ENCODE assay signal across 13 cellular contexts in genomic region chr17:44906010-44906646, GRCh38. TPM values are rescaled to one million over a fixed set of nuclear protein-coding genes. Genes with fewer than 3 reads are reported as not detected.
DNase-seq lines count a peak whose midpoint lies in the region; ATAC-seq, FAIRE-seq and TF ChIP-seq lines count a peak whose summit lies in the region.
"Had no signal": no experiment of that assay in that cellular context is flagged by ENCODE, and none has a peak within 500 bp of the region (broad histone marks: within the 10 kb centered on the region; RNA-seq: fewer than 3 reads in every experiment).

No MANE protein-coding gene starts in this region.

- POLR2A ChIA-PET in AG04450 (lab: Yijun Ruan, JAX), result no interaction called here

- no peaks in the 10 kb centered on the region for H3K27me3 ChIP-seq in AG04450 (ENCODE audit: control insufficient read depth, insufficient read depth, low read length)
- H3K27me3 ChIP-seq in left lung, result peaks cover 0 to 11% of the 10 kb centered on the region in 2 donors

- CTCF ChIA-PET in AG04450 (lab: Charles Lee), result interaction anchor here (2.0 kb wide), 1 partner anchor 14 kb away, joined by 6 read pairs; no protein-coding TSS in a partner anchor

- peak; percentile 48 for ATAC-seq in left lung
- ATAC-seq in HG02798 (IDR thresholded peaks at IDR 0.05; ENCODE audit: poor library complexity, unreplicated experiment), result no peak

- intact Hi-C loops in left lung (cut with DNase I), result no loop called here

- TF ChIP-seq POLR2A in GM12891 (IDR thresholded peaks at IDR 0.05; ENCODE audit: low read depth, low read length), result no peak

- no peak for TF ChIP-seq CTCF in AG04450 (IDR thresholded peaks at IDR 0.05; ENCODE audit: low read depth, low read length)
- TF ChIP-seq CTCF in left lung (IDR thresholded peaks at IDR 0.05), result no peak

- DNase-seq in AG04450 (ENCODE audit: low read depth, low spot score) (peak; percentile 73), HTR-8/SVneo (ENCODE audit: insufficient read length, low spot score) (peak; percentile 96), amniotic epithelial cell (ENCODE audit: low read depth) (peak; percentile 91), left lung (no peak), NCI-H1417 treated with DMSO at 0.1 percent for 48 hours (lab: John Stamatoyannopoulos, UW) (no peak), GM12891 (ENCODE audit: insufficient read length, low spot score) (no peak)
- DNase-seq in stimulated activated CD4-positive, alpha-beta T cell treated with anti-CD3 and anti-CD28 coated beads, Interleukin-4, amount 100 ng/mL, for 1 hour, result no peak
- DNase-seq: CD4-positive, alpha-beta memory T cell; SHP77 had no signal

- no peaks in the 10 kb centered on the region for H3K36me3 ChIP-seq in left lung
- H3K36me3 ChIP-seq: thoracic aorta had no signal

- H3K4me3 ChIP-seq in AG04450 (ENCODE audit: low read depth, low read length) (no peak overlapping the region), left lung (no peak overlapping the region)
- H3K4me3 ChIP-seq: skin epidermis, thoracic aorta had no signal

- peaks cover under 1 to 32% of the 10 kb centered on the region in 2 donors for H3K4me1 ChIP-seq in left lung

- H3K27ac ChIP-seq in AG04450 (ENCODE audit: low read depth, low read length) (peak overlapping the region; percentile 82), left lung (no peak overlapping the region)
- H3K27ac ChIP-seq: thoracic aorta had no signal

- FAIRE-seq in HTR-8/SVneo (lab: Jason Lieb, UNC), result peak; percentile 99
- FAIRE-seq in GM12891 (lab: Jason Lieb, UNC), result no peak

- H3K9me3 ChIP-seq in AG04450 (ENCODE audit: control insufficient read depth, insufficient read depth, low read length), result peaks cover 3% of the 10 kb centered on the region; the same call in 1 of the 2 replicates
- no peaks in the 10 kb centered on the region for H3K9me3 ChIP-seq in left lung
- H3K9me3 ChIP-seq: thoracic aorta had no signal

TF ChIP-seq in GM12891, 5 proteins besides CTCF, POLR2A, EP300 and RAD21:
- TF ChIP-seq PAX5 (IDR thresholded peaks at IDR 0.05; ENCODE audit: insufficient read depth, low read length, severe bottlenecking) (no peak), POLR2AphosphoS5 (IDR thresholded peaks at IDR 0.05; ENCODE audit: low read depth, low read length) (no peak), POU2F2 (IDR thresholded peaks at IDR 0.05; ENCODE audit: low read depth, low read length) (no peak), SPI1 (IDR thresholded peaks at IDR 0.05; ENCODE audit: low read depth, low read length) (no peak), TAF1 (IDR thresholded peaks at IDR 0.05; ENCODE audit: low read depth, low read length) (no peak)

RNA-seq across cellular contexts. Expression of gene EFTUD2, which starts 6.9 kb away (rescaled TPM):
- polyA plus RNA-seq in AG04450 (2011; rRNA removed), result 123 and 147 TPM in 2 replicates
- polyA minus RNA-seq in AG04450 (2011; rRNA and poly(A)+ RNA removed), result 175 and 196 TPM in 2 replicates
- 100 to 1,000 TPM in 1 of 2 donors, 10 to 100 TPM in 1; 83.4 to 112 TPM for total RNA-seq in left lung
- polyA plus RNA-seq in GM12891 (2012; ENCODE audit: low read depth, missing spikeins), result 61.9 TPM

RNA-seq across cellular contexts. Expression of gene GFAP, which starts 9.2 kb away (rescaled TPM):
- polyA plus RNA-seq in AG04450 (2011; rRNA removed), result 0.40 and 0.46 TPM in 2 replicates
- polyA minus RNA-seq in AG04450 (2011; rRNA and poly(A)+ RNA removed), result 0.61 TPM in 1 of 2 replicates, not detected in the other
- total RNA-seq in left lung, result under 1 TPM in 1 of 2 donors, not detected in 1; 0.15 TPM
- 0.15 TPM for polyA plus RNA-seq in GM12891 (2012; ENCODE audit: low read depth, missing spikeins)
- total RNA-seq: CD4-positive, alpha-beta memory T cell had no signal

RNA-seq across cellular contexts. Expression of gene KIF18B, which starts 41.4 kb away (rescaled TPM):
- polyA plus RNA-seq in AG04450 (2011; rRNA removed), result 2.4 and 2.6 TPM in 2 replicates
- 9.5 and 13.3 TPM in 2 replicates for polyA minus RNA-seq in AG04450 (2011; rRNA and poly(A)+ RNA removed)
- 1 to 10 TPM; 2.9 to 6.0 TPM for total RNA-seq in left lung
- polyA plus RNA-seq in GM12891 (2012; ENCODE audit: low read depth, missing spikeins), result 5.1 TPM
- total RNA-seq: CD4-positive, alpha-beta memory T cell had no signal
- polyA plus RNA-seq: CD4-positive, alpha-beta memory T cell had no signal

RNA-seq across cellular contexts. Expression of gene HIGD1B, which starts 58.4 kb away (rescaled TPM):
- not detected in 2 replicates for polyA plus RNA-seq in AG04450 (2011; rRNA removed)
- not detected in 2 replicates for polyA minus RNA-seq in AG04450 (2011; rRNA and poly(A)+ RNA removed)
- 10 to 100 TPM; 17.1 to 19.5 TPM for total RNA-seq in left lung
- not detected for polyA plus RNA-seq in GM12891 (2012; ENCODE audit: low read depth, missing spikeins)
- total RNA-seq: activated T-helper 2 cell treated with anti-CD3 and anti-CD28 coated beads, Interferon-gamma antibody, Interleukin-2, Interleukin-4, amounts not matched to agents 10 μg/mL and 5 μg/mL and 100 μg/mL, durations not matched to agents 14 hours and 24 hours and 36 hours; CD4-positive, alpha-beta memory T cell had no signal
- polyA plus RNA-seq: CD4-positive, alpha-beta memory T cell had no signal

Comparison
In these comparisons a context has a peak if more than half of its experiments do, and no peak if none do; other contexts are left out.
1. DNase-seq: peak in AG04450 (single experiment), HTR-8/SVneo (single experiment) and amniotic epithelial cell (single experiment); none in left lung (0 of 2), stimulated activated CD4-positive, alpha-beta T cell treated with anti-CD3 and anti-CD28 coated beads, Interleukin-4, amount 100 ng/mL, for 1 hour (single experiment), NCI-H1417 treated with DMSO at 0.1 percent for 48 hours (single experiment) and GM12891 (single experiment).